ENCODE assay signal across 14 cellular contexts in the genomic region with DNA sequence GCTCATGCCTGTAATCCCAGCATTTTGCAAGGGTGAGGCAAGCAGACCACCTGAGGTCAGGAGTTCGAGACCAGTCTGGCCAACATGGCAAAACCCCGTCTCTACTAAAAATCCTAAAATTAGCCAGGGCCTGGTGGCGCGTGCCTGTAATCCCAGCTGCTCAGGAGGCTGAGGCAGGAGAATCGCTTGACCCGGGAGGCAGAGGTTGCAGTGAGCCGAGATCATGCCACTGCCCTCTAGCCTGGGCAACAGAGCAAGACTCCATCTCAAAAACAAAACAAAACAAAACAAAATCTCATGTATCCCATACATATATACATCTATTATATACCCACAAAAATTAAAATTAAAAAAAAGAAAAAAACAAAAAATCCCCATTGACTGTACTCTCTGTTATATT. TPM values are rescaled to one million over a fixed set of nuclear protein-coding genes. Genes with fewer than 3 reads are reported as not detected.
"Had no signal": no experiment of that assay in that cellular context is flagged by ENCODE, and none has a peak within 500 bp of the region (broad histone marks: within the 10 kb centered on the region; RNA-seq: fewer than 3 reads in every experiment).

No MANE protein-coding gene starts in this region.

RNA-seq across cellular contexts. Expression of a gene that starts 25.9 kb away (rescaled TPM):
- total RNA-seq: stomach, subcutaneous adipose tissue, suprapubic skin, temporal lobe, thoracic aorta, tibial nerve, transverse colon, upper lobe of left lung, upper lobe of right lung, ureter, urinary bladder, uterus, vagina had no signal
- polyA plus RNA-seq: stomach, thymus, urinary bladder had no signal
